In genomic region chr17:18682671-18683070, GRCh38 we compare ENCODE assay signal across 9 cellular contexts. TPM values are rescaled to one million over a fixed set of nuclear protein-coding genes. Genes with fewer than 3 reads are reported as not detected.
DNase-seq lines count a peak whose midpoint lies in the region; ATAC-seq and TF ChIP-seq lines count a peak whose summit lies in the region.
"Not testable (repeated sequence)": the region's sequence is repeated elsewhere in the genome, so short reads cannot be mapped to it uniquely, and the experiment has no call there.
"Had no signal": no experiment of that assay in that cellular context is flagged by ENCODE, and none has a peak within 500 bp of the region (broad histone marks: within the 10 kb centered on the region; RNA-seq: fewer than 3 reads in every experiment).

No MANE protein-coding gene starts in this region.

- not testable (repeated sequence) for H3K9me3 Mint-ChIP-seq in activated CD4-positive, alpha-beta memory T cell treated with anti-CD3 and anti-CD28 coated beads for 36 hours; MCF 10A (ENCODE audit: unreplicated experiment); mesothelial cell of epicardium

- H4K20me1 ChIP-seq in BLaER1 treated with 17β-estradiol and CSF1 and Interleukin-3, amounts not matched to agents 10 nM and 100 nM: not testable (repeated sequence)

- H3K36me3 ChIP-seq in BLaER1 treated with 17β-estradiol and CSF1 and Interleukin-3, amounts not matched to agents 10 nM and 100 nM: peaks cover 0 to 24% (median 16%) of the 10 kb centered on the region in 11 experiments; a peak in 18 of 22 replicates

- H3K4me1 Mint-ChIP-seq in activated CD4-positive, alpha-beta memory T cell treated with anti-CD3 and anti-CD28 coated beads for 36 hours (ENCODE audit: low read depth); MCF 10A (ENCODE audit: insufficient read depth, unreplicated experiment); mesothelial cell of epicardium: not testable (repeated sequence)

- H3K4me3 ChIP-seq in BLaER1 treated with 17β-estradiol and CSF1 and Interleukin-3, amounts not matched to agents 10 nM and 100 nM: peak overlapping the region; percentile 52 to 72 (median 65)
- H3K4me3 ChIP-seq in foreskin fibroblast (ENCODE audit: low read depth in 1 of 2, low read length in 2 of 2) (peak overlapping the region; percentile 48 to 60), skin epidermis (peak overlapping the region in 4 of 7 experiments; percentile 37 to 71 (median 50))

- not testable (repeated sequence) for TF ChIP-seq CTCF in MCF 10A (IDR thresholded peaks at IDR 0.05; ENCODE audit: unreplicated experiment); foreskin fibroblast (IDR thresholded peaks at IDR 0.05; ENCODE audit: low read depth, low read length); mesothelial cell of epicardium (IDR thresholded peaks at IDR 0.05; ENCODE audit: unreplicated experiment)

- DNase-seq in NCI-H510A treated with DMSO at 0.1 percent for 48 hours (lab: John Stamatoyannopoulos, UW): peak; percentile 26
- DNase-seq in activated CD4-positive, alpha-beta memory T cell treated with anti-CD3 and anti-CD28 coated beads for 36 hours; MCF 10A (ENCODE audit: unreplicated experiment); foreskin fibroblast; mesothelial cell of epicardium (ENCODE audit: low spot score in 2 of 2, unreplicated experiment in 2 of 2): not testable (repeated sequence)

- H3K4me3 Mint-ChIP-seq in activated CD4-positive, alpha-beta memory T cell treated with anti-CD3 and anti-CD28 coated beads for 36 hours: peak overlapping the region; percentile 74
- peak overlapping the region; percentile 79 for H3K4me3 Mint-ChIP-seq in MCF 10A (ENCODE audit: unreplicated experiment)
- H3K4me3 Mint-ChIP-seq in mesothelial cell of epicardium: peak overlapping the region; percentile 77

- not testable (repeated sequence) for H3K4me1 ChIP-seq in BLaER1 treated with 17β-estradiol and CSF1 and Interleukin-3, amounts not matched to agents 10 nM and 100 nM

- not testable (repeated sequence) for H3K27me3 Mint-ChIP-seq in activated CD4-positive, alpha-beta memory T cell treated with anti-CD3 and anti-CD28 coated beads for 36 hours; MCF 10A (ENCODE audit: insufficient read depth, unreplicated experiment); mesothelial cell of epicardium (ENCODE audit: low read depth)

- POLR2A ChIA-PET in activated CD4-positive, alpha-beta memory T cell treated with anti-CD3 and anti-CD28 coated beads for 36 hours (lab: Charles Lee); MCF 10A (lab: Yijun Ruan, JAX): not testable (repeated sequence)

- peak overlapping the region in 9 of 11 experiments; percentile 71 to 83 (median 79); a peak in 12 of 22 replicates for H3K9ac ChIP-seq in BLaER1 treated with 17β-estradiol and CSF1 and Interleukin-3, amounts not matched to agents 10 nM and 100 nM

- not testable (repeated sequence) for H3K36me3 Mint-ChIP-seq in activated CD4-positive, alpha-beta memory T cell treated with anti-CD3 and anti-CD28 coated beads for 36 hours; MCF 10A (ENCODE audit: insufficient read depth, unreplicated experiment)
- peaks cover 18% of the 10 kb centered on the region for H3K36me3 Mint-ChIP-seq in mesothelial cell of epicardium

- not testable (repeated sequence) for H3K27me3 ChIP-seq in BLaER1 treated with 17β-estradiol and CSF1 and Interleukin-3, amounts not matched to agents 10 nM and 100 nM

- CTCF ChIA-PET in activated CD4-positive, alpha-beta memory T cell treated with anti-CD3 and anti-CD28 coated beads for 36 hours (lab: Charles Lee); MCF 10A (lab: Yijun Ruan, JAX): not testable (repeated sequence)

- H3K4me2 ChIP-seq in BLaER1 treated with 17β-estradiol and CSF1 and Interleukin-3, amounts not matched to agents 10 nM and 100 nM: peak overlapping the region; percentile 26 to 77 (median 44); a peak in 15 of 22 replicates

- H3K9me3 ChIP-seq in BLaER1 treated with 17β-estradiol and CSF1 and Interleukin-3, amounts not matched to agents 10 nM and 100 nM (replicated peaks in 1 of 11): peaks cover under 1 to 22% (median 13%) of the 10 kb centered on the region in 11 experiments; a peak in 19 of 22 replicates

- peak; percentile 3 for ATAC-seq in GM21529 (IDR thresholded peaks at IDR 0.05; ENCODE audit: unreplicated experiment)

- intact Hi-C loops in activated CD4-positive, alpha-beta memory T cell treated with anti-CD3 and anti-CD28 coated beads for 36 hours (cut with micrococcal nuclease); MCF 10A (cut with micrococcal nuclease): not testable (repeated sequence)

- not testable (repeated sequence) for BruUV-seq in MCF 10A (replicated peaks; lab: Mats Ljungman, UMichigan)

- H3K27ac ChIP-seq in BLaER1 treated with 17β-estradiol and CSF1 and Interleukin-3, amounts not matched to agents 10 nM and 100 nM: peak overlapping the region in 3 of 11 experiments; percentile 4 to 75 (median 69); a peak in 2 of 22 replicates
- H3K27ac ChIP-seq in skin epidermis: peak overlapping the region in 2 of 21 experiments; percentile 79 to 82

- not testable (repeated sequence) for H3K27ac Mint-ChIP-seq in activated CD4-positive, alpha-beta memory T cell treated with anti-CD3 and anti-CD28 coated beads for 36 hours; MCF 10A (ENCODE audit: low read depth, unreplicated experiment)
- H3K27ac Mint-ChIP-seq in mesothelial cell of epicardium: peak overlapping the region; percentile 26

RNA-seq across cellular contexts. Expression of gene FOXO3B, which starts 0.6 kb away (rescaled TPM):
- 1 to 10 TPM; 2.0 to 2.5 TPM for total RNA-seq in activated CD4-positive, alpha-beta memory T cell treated with anti-CD3 and anti-CD28 coated beads for 36 hours
- total RNA-seq in MCF 10A (2022): 3.3 and 3.7 TPM in 2 replicates
- total RNA-seq in mesothelial cell of epicardium: 20.4 to 21.3 TPM (median 20.9 TPM) in 3 replicates

RNA-seq across cellular contexts. Expression of gene TBC1D28, which starts 38.5 kb away (rescaled TPM):
- not detected for total RNA-seq in activated CD4-positive, alpha-beta memory T cell treated with anti-CD3 and anti-CD28 coated beads for 36 hours
- total RNA-seq in MCF 10A (2022) (not detected in 2 replicates), mesothelial cell of epicardium (0.18 to 0.52 TPM (median 0.45 TPM) in 3 replicates)
- total RNA-seq: RPMI7951 had no signal
